In the genomic region with DNA sequence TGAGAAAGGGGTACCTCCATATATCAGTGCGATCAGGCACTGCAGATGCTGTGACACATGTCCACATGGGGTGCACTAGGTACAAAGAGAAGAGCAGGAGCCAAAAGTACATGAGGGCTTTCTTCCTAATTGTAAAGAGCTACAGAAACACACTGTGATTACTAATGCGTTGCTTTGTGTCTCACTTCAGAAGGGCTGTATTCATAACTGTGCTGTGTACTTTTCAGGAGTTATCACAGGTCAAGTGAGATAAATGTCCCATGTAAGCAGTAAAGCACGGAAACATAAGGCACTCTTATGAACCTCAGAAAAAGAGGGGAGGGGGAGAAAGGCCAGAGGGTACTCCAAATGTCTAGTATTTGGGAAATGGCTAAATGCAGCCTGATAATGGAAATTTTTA, we compare ENCODE assay signal across 14 cellular contexts. TPM values are rescaled to one million over a fixed set of nuclear protein-coding genes. Genes with fewer than 3 reads are reported as not detected.
DNase-seq lines count a peak whose midpoint lies in the region; ATAC-seq and TF ChIP-seq lines count a peak whose summit lies in the region.
"Had no signal": no experiment of that assay in that cellular context is flagged by ENCODE, and none has a peak within 500 bp of the region (broad histone marks: within the 10 kb centered on the region; RNA-seq: fewer than 3 reads in every experiment).

No MANE protein-coding gene starts in this region.

- H3K4me2 ChIP-seq in Loucy (ENCODE audit: low read depth, low read length, poor library complexity, severe bottlenecking): no peak overlapping the region
- H3K4me2 ChIP-seq in trophoblast cell (ENCODE audit: low read length): no peak overlapping the region

- no peak overlapping the region for H3K4me3 ChIP-seq in Loucy (ENCODE audit: low read length, poor library complexity, severe bottlenecking)
- no peak overlapping the region for H3K4me3 ChIP-seq in trophoblast cell (ENCODE audit: low read depth, low read length)
- no peak overlapping the region for H3K4me3 ChIP-seq in colonic mucosa

- no peak overlapping the region for H4K8ac ChIP-seq in trophoblast cell (ENCODE audit: low read depth, low read length)

- no peak for ATAC-seq in HG03571 (IDR thresholded peaks at IDR 0.05; ENCODE audit: unreplicated experiment)
- ATAC-seq in CD4-positive, alpha-beta T cell (ENCODE audit: poor library complexity): no peak

- no peaks in the 10 kb centered on the region for H3F3A ChIP-seq in Loucy (ENCODE audit: low read depth)

- no peak overlapping the region for H3K14ac ChIP-seq in trophoblast cell (ENCODE audit: low read length)

- CTCF ChIA-PET in CD4-positive, alpha-beta T cell (lab: Charles Lee): interaction anchor here (1.3 kb wide), 1 partner anchor 11 kb away, joined by 3 read pairs; a partner anchor contains a TSS

- H4K20me1 ChIP-seq in Loucy (ENCODE audit: insufficient read depth, low read length, poor library complexity, severe bottlenecking): peaks cover 6% of the 10 kb centered on the region

- peaks cover 16% of the 10 kb centered on the region for H3K4me1 Mint-ChIP-seq in CD4-positive, alpha-beta T cell (ENCODE audit: low read depth)

- no peak overlapping the region for H3K4me3 Mint-ChIP-seq in CD4-positive, alpha-beta T cell

- H3K27ac ChIP-seq in cingulate gyrus (ENCODE audit: low read depth, low read length): peak overlapping the region; percentile 25
- no peak overlapping the region for H3K27ac ChIP-seq in trophoblast cell (ENCODE audit: low read depth, low read length)
- H3K27ac ChIP-seq in colonic mucosa: no peak overlapping the region
- no peak overlapping the region for H3K27ac ChIP-seq in CD4-positive, alpha-beta T cell (ENCODE audit: low read depth, low read length)

- no peak overlapping the region for H4K12ac ChIP-seq in trophoblast cell (ENCODE audit: low read depth, low read length)

- intact Hi-C loops in colonic mucosa (cut with DNase I): no loop called here
- intact Hi-C loops in CD4-positive, alpha-beta T cell (cut with DNase I, micrococcal nuclease): no loop called here

- no peaks in the 10 kb centered on the region for H3K9me3 Mint-ChIP-seq in CD4-positive, alpha-beta T cell

- POLR2A ChIA-PET in CD4-positive, alpha-beta T cell (lab: Charles Lee): no interaction called here

- H3K27me3 Mint-ChIP-seq in CD4-positive, alpha-beta T cell: no peaks in the 10 kb centered on the region

- H2BK12ac ChIP-seq in trophoblast cell (ENCODE audit: low read length): no peak overlapping the region

- H3K36me3 ChIP-seq in Loucy (ENCODE audit: insufficient read depth, low read length) (peaks cover 10% of the 10 kb centered on the region), trophoblast cell (ENCODE audit: control insufficient read depth in 1 of 2, insufficient read depth in 2 of 2, low read length in 2 of 2) (peaks cover 9 to 13% of the 10 kb centered on the region in 2 experiments), colonic mucosa (no peaks in the 10 kb centered on the region)

- peaks cover 14% of the 10 kb centered on the region for H3K36me3 Mint-ChIP-seq in CD4-positive, alpha-beta T cell (ENCODE audit: low read depth)

- H3K4me1 ChIP-seq in Loucy (ENCODE audit: insufficient read depth, low read length, poor library complexity, severe bottlenecking) (peaks cover 13% of the 10 kb centered on the region), trophoblast cell (ENCODE audit: control insufficient read depth in 1 of 2, insufficient read depth in 2 of 2, low read length in 2 of 2) (no peaks in the 10 kb centered on the region), colonic mucosa (no peaks in the 10 kb centered on the region)

- no peak overlapping the region for H3K4ac ChIP-seq in trophoblast cell (ENCODE audit: low read depth, low read length)

- H3K27ac Mint-ChIP-seq in CD4-positive, alpha-beta T cell: no peak overlapping the region

- H2AFZ ChIP-seq in Loucy (ENCODE audit: low read length) (no peak overlapping the region), trophoblast cell (ENCODE audit: insufficient read depth, low read length, poor library complexity) (no peak overlapping the region)

- H3K23ac ChIP-seq in trophoblast cell (ENCODE audit: low read length): peak overlapping the region; percentile 40

- H3K9me3 ChIP-seq in Loucy (ENCODE audit: insufficient read depth, low read depth, low read length) (no peaks in the 10 kb centered on the region), trophoblast cell (ENCODE audit: insufficient read depth, low read depth, low read length) (no peaks in the 10 kb centered on the region), colonic mucosa (no peaks in the 10 kb centered on the region)
- H3K9me3 ChIP-seq in CD4-positive, alpha-beta T cell (ENCODE audit: control insufficient read depth, low read length): no peaks in the 10 kb centered on the region

- TF ChIP-seq CTCF in Loucy (conservative IDR thresholded peaks at IDR 0.05; ENCODE audit: low read length) (0 out of 2 replicates have a peak, but pooled peaks have one; percentile 10), colonic mucosa (IDR thresholded peaks at IDR 0.05) (no peak)
- no peak for TF ChIP-seq CTCF in CD4-positive, alpha-beta T cell (IDR thresholded peaks at IDR 0.05)

- no peak overlapping the region for H3K18ac ChIP-seq in trophoblast cell (ENCODE audit: low read length)

- H3K9ac ChIP-seq in Loucy (ENCODE audit: low read depth, low read length, poor library complexity, severe bottlenecking) (no peak overlapping the region), trophoblast cell (ENCODE audit: low read length) (no peak overlapping the region), colonic mucosa (ENCODE audit: low read depth in 2 of 2, low read length in 2 of 2) (no peak overlapping the region)

- no peaks in the 10 kb centered on the region for H3K9me2 ChIP-seq in Loucy (replicated peaks; ENCODE audit: low read depth, low read length)

- H2BK5ac ChIP-seq in trophoblast cell (ENCODE audit: low read depth, low read length, poor library complexity): no peak overlapping the region

- H3K79me2 ChIP-seq in Loucy (ENCODE audit: insufficient read depth, low read length) (peaks cover 58% of the 10 kb centered on the region), trophoblast cell (ENCODE audit: control insufficient read depth, insufficient read depth, low read length, poor library complexity) (no peaks in the 10 kb centered on the region)

- DNase-seq in DMS79 (lab: John Stamatoyannopoulos, UW) (peak; percentile 41), trophoblast cell (no peak), colonic mucosa (no peak)
- DNase-seq in stimulated activated naive CD4-positive, alpha-beta T cell treated with Interleukin-2 at 50 U/mL for 16 hours (lab: John Stamatoyannopoulos, UW): no peak
- no peak for DNase-seq in CD4-positive, alpha-beta T cell
- DNase-seq: C1 segment of cervical spinal cord, EL, NCI-H1436, NCI-H2029, NCI-H510A treated with DMSO at 0.1 percent for 48 hours, SIG-M5 had no signal

- WGBS in trophoblast cell (ENCODE audit: extremely low coverage, insufficient coverage, insufficient read length): no CpG with 5 or more reads among the region's 3 CpGs

- H4K91ac ChIP-seq in trophoblast cell (ENCODE audit: low read depth, low read length): no peak overlapping the region

- H3K27me3 ChIP-seq in Loucy (ENCODE audit: insufficient read depth, low read length, poor library complexity, severe bottlenecking) (no peaks in the 10 kb centered on the region), trophoblast cell (ENCODE audit: insufficient read depth, low read length) (no peaks in the 10 kb centered on the region), colonic mucosa (no peaks in the 10 kb centered on the region)
- H3K27me3 ChIP-seq in CD4-positive, alpha-beta T cell (ENCODE audit: control insufficient read depth, insufficient read depth, low read length): no peaks in the 10 kb centered on the region

- H3K79me1 ChIP-seq in trophoblast cell (ENCODE audit: low read length): no peaks in the 10 kb centered on the region

- no peak overlapping the region for H2AK5ac ChIP-seq in trophoblast cell (ENCODE audit: low read length)

- no peak overlapping the region for H2BK120ac ChIP-seq in trophoblast cell (ENCODE audit: insufficient read depth, low read length, poor library complexity)

RNA-seq across cellular contexts. Expression of a gene that starts 10.6 kb away (rescaled TPM):
- polyA plus RNA-seq in trophoblast cell (2013): 29.2 and 31.0 TPM in 2 replicates
- 10 to 100 TPM; 55.5 to 62.1 TPM for total RNA-seq in colonic mucosa
- total RNA-seq in CD4-positive, alpha-beta T cell: 1 to 10 TPM; 7.6 to 7.8 TPM

RNA-seq across cellular contexts. Expression of a gene that starts 10.9 kb away (rescaled TPM):
- 3.4 and 3.7 TPM in 2 replicates for polyA plus RNA-seq in trophoblast cell (2013)
- total RNA-seq in colonic mucosa: 10 to 100 TPM in 1 of 2 donors, 1 to 10 TPM in 1; 6.3 to 11.8 TPM
- 1 to 10 TPM; 4.9 to 6.0 TPM for total RNA-seq in CD4-positive, alpha-beta T cell

Comparison
In these comparisons a context has a peak if more than half of its experiments do, and no peak if none do; other contexts are left out.
1. RNA of a gene that starts 10.6 kb away (total RNA-seq): 55.5 to 62.1 TPM in colonic mucosa; 7.6 to 7.8 TPM in CD4-positive, alpha-beta T cell; every median in the first group is over 4 times any median in the second.